Comparison of ENCODE assay signal across 1 cellular context in the genomic region with DNA sequence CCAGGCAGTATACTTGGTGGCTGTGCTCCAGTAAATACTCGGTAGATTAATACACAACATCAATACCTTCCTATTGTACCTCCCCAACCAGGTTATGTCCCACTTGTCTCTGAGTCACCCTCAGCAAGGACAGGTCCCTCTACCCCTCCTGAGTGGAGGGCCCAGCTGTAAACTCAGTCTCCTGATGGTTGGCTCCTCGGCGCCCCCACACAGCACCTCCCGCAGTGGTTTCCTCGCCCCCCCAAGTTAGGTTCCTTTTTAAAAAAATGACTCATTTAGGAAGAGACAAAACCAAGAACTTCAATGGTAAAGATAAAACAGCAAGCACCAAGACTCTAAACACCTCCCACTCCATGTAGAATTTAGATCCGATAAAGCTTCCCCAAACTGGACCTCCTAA.
TF ChIP-seq lines count a peak whose summit lies in the region.

No MANE protein-coding gene starts in this region.

TF ChIP-seq in GM12878, 131 proteins besides CTCF, POLR2A, EP300 and RAD21 (continued from another document):
- TF ChIP-seq, protein P1, sequence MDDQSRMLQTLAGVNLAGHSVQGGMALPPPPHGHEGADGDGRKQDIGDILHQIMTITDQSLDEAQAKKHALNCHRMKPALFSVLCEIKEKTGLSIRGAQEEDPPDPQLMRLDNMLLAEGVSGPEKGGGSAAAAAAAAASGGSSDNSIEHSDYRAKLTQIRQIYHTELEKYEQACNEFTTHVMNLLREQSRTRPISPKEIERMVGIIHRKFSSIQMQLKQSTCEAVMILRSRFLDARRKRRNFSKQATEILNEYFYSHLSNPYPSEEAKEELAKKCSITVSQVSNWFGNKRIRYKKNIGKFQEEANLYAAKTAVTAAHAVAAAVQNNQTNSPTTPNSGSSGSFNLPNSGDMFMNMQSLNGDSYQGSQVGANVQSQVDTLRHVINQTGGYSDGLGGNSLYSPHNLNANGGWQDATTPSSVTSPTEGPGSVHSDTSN (IDR thresholded peaks at IDR 0.05; ENCODE audit: insufficient replicate concordance, low read depth, low read length), result no peak
- TF ChIP-seq SUPT20H (IDR thresholded peaks at IDR 0.05; ENCODE audit: borderline replicate concordance, control insufficient read depth, low read depth, low read length) (no peak), ZNF207 (IDR thresholded peaks at IDR 0.05; ENCODE audit: borderline replicate concordance) (no peak), GATAD2B (conservative IDR thresholded peaks at IDR 0.05; ENCODE audit: low read depth) (no peak), BRCA1 (IDR thresholded peaks at IDR 0.05; ENCODE audit: low read depth, low read length) (no peak), MXI1 (IDR thresholded peaks at IDR 0.05; ENCODE audit: low read depth, low read length) (no peak), SMARCA5 (IDR thresholded peaks at IDR 0.05) (no peak), EED (IDR thresholded peaks at IDR 0.05; ENCODE audit: low read depth) (0 out of 2 replicates have a peak, but pooled peaks have one; percentile 10), SREBF2 (IDR thresholded peaks at IDR 0.05; ENCODE audit: low read length) (no peak), NFYA (IDR thresholded peaks at IDR 0.05; ENCODE audit: borderline replicate concordance, low read depth, low read length) (no peak), TCF12 (IDR thresholded peaks at IDR 0.05; ENCODE audit: low read depth, low read length) (no peak), NBN (IDR thresholded peaks at IDR 0.05) (no peak), ZSCAN29 (IDR thresholded peaks at IDR 0.05) (no peak), TBL1XR1 (IDR thresholded peaks at IDR 0.05; ENCODE audit: low read depth, low read length) (peak; percentile 72; the same call in 1 of the 2 replicates)
- TF ChIP-seq, protein P2, sequence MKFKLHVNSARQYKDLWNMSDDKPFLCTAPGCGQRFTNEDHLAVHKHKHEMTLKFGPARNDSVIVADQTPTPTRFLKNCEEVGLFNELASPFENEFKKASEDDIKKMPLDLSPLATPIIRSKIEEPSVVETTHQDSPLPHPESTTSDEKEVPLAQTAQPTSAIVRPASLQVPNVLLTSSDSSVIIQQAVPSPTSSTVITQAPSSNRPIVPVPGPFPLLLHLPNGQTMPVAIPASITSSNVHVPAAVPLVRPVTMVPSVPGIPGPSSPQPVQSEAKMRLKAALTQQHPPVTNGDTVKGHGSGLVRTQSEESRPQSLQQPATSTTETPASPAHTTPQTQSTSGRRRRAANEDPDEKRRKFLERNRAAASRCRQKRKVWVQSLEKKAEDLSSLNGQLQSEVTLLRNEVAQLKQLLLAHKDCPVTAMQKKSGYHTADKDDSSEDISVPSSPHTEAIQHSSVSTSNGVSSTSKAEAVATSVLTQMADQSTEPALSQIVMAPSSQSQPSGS (IDR thresholded peaks at IDR 0.05; ENCODE audit: low read length), result peak; percentile 67
- TF ChIP-seq, protein P3, sequence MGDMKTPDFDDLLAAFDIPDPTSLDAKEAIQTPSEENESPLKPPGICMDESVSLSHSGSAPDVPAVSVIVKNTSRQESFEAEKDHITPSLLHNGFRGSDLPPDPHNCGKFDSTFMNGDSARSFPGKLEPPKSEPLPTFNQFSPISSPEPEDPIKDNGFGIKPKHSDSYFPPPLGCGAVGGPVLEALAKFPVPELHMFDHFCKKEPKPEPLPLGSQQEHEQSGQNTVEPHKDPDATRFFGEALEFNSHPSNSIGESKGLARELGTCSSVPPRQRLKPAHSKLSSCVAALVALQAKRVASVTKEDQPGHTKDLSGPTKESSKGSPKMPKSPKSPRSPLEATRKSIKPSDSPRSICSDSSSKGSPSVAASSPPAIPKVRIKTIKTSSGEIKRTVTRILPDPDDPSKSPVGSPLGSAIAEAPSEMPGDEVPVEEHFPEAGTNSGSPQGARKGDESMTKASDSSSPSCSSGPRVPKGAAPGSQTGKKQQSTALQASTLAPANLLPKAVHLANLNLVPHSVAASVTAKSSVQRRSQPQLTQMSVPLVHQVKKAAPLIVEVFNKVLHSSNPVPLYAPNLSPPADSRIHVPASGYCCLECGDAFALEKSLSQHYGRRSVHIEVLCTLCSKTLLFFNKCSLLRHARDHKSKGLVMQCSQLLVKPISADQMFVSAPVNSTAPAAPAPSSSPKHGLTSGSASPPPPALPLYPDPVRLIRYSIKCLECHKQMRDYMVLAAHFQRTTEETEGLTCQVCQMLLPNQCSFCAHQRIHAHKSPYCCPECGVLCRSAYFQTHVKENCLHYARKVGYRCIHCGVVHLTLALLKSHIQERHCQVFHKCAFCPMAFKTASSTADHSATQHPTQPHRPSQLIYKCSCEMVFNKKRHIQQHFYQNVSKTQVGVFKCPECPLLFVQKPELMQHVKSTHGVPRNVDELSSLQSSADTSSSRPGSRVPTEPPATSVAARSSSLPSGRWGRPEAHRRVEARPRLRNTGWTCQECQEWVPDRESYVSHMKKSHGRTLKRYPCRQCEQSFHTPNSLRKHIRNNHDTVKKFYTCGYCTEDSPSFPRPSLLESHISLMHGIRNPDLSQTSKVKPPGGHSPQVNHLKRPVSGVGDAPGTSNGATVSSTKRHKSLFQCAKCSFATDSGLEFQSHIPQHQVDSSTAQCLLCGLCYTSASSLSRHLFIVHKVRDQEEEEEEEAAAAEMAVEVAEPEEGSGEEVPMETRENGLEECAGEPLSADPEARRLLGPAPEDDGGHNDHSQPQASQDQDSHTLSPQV (IDR thresholded peaks at IDR 0.05), result no peak
- TF ChIP-seq, protein P4, sequence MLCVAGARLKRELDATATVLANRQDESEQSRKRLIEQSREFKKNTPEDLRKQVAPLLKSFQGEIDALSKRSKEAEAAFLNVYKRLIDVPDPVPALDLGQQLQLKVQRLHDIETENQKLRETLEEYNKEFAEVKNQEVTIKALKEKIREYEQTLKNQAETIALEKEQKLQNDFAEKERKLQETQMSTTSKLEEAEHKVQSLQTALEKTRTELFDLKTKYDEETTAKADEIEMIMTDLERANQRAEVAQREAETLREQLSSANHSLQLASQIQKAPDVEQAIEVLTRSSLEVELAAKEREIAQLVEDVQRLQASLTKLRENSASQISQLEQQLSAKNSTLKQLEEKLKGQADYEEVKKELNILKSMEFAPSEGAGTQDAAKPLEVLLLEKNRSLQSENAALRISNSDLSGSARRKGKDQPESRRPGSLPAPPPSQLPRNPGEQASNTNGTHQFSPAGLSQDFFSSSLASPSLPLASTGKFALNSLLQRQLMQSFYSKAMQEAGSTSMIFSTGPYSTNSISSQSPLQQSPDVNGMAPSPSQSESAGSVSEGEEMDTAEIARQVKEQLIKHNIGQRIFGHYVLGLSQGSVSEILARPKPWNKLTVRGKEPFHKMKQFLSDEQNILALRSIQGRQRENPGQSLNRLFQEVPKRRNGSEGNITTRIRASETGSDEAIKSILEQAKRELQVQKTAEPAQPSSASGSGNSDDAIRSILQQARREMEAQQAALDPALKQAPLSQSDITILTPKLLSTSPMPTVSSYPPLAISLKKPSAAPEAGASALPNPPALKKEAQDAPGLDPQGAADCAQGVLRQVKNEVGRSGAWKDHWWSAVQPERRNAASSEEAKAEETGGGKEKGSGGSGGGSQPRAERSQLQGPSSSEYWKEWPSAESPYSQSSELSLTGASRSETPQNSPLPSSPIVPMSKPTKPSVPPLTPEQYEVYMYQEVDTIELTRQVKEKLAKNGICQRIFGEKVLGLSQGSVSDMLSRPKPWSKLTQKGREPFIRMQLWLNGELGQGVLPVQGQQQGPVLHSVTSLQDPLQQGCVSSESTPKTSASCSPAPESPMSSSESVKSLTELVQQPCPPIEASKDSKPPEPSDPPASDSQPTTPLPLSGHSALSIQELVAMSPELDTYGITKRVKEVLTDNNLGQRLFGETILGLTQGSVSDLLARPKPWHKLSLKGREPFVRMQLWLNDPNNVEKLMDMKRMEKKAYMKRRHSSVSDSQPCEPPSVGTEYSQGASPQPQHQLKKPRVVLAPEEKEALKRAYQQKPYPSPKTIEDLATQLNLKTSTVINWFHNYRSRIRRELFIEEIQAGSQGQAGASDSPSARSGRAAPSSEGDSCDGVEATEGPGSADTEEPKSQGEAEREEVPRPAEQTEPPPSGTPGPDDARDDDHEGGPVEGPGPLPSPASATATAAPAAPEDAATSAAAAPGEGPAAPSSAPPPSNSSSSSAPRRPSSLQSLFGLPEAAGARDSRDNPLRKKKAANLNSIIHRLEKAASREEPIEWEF (IDR thresholded peaks at IDR 0.05; ENCODE audit: insufficient replicate concordance, low read depth, low read length), result no peak
